ENCODE assay signal across 21 cellular contexts in genomic region chr6:144804246-144804790, GRCh38.
A peak's percentile ranks its signal among the peaks of the same experiment; 100 is the strongest.
DNase-seq lines count a peak whose midpoint lies in the region; ATAC-seq and TF ChIP-seq lines count a peak whose summit lies in the region.
"Had no signal": no experiment of that assay in that cellular context is flagged by ENCODE, and none has a peak within 500 bp of the region (broad histone marks: within the 10 kb centered on the region; RNA-seq: fewer than 3 reads in every experiment).

No MANE protein-coding gene starts in this region.

- no peak overlapping the region for H3K27ac ChIP-seq in IMR-90 (ENCODE audit: insufficient read depth, low read length)
- H3K27ac ChIP-seq in coronary artery: no peak overlapping the region
- H3K27ac ChIP-seq in tibial artery: no peak overlapping the region
- H3K27ac ChIP-seq: GM23248 had no signal

- no peaks in the 10 kb centered on the region for H3K27me3 Mint-ChIP-seq in effector memory CD8-positive, alpha-beta T cell
- no peaks in the 10 kb centered on the region for H3K27me3 Mint-ChIP-seq in natural killer cell (ENCODE audit: low read depth in 2 of 2)
- H3K27me3 Mint-ChIP-seq: CD4-positive, alpha-beta T cell; IgD-negative memory B cell had no signal

- no peak overlapping the region for H2BK20ac ChIP-seq in IMR-90 (ENCODE audit: low read depth, low read length)

- intact Hi-C loops in IMR-90 (cut with micrococcal nuclease) (no loop called here), natural killer cell (cut with micrococcal nuclease) (no loop called here), tibial artery (cut with DNase I; ENCODE audit: low total_unique reads) (no loop called here)

- no peak overlapping the region for H4K91ac ChIP-seq in IMR-90 (ENCODE audit: insufficient read depth, low read depth, low read length)

- H3K27me3 ChIP-seq in IMR-90 (ENCODE audit: control insufficient read depth, insufficient read depth, low read length) (no peaks in the 10 kb centered on the region), tibial artery (no peaks in the 10 kb centered on the region)

- peak; percentile 11 for DNase-seq in IMR-90
- peak; percentile 64 for DNase-seq in NCI-H69 (lab: John Stamatoyannopoulos, UW)
- DNase-seq in effector memory CD8-positive, alpha-beta T cell: no peak
- DNase-seq in natural killer cell: no peak
- no peak for DNase-seq in anterior cingulate cortex (lab: John Stamatoyannopoulos, UW)
- DNase-seq in coronary artery (ENCODE audit: low spot score): no peak
- no peak for DNase-seq in tibial artery
- DNase-seq: CD4-positive, alpha-beta T cell; COR-L47; DMS79 treated with DMSO at 0.1 percent for 48 hours; GM23248; Karpas-422; NCI-H187; NCI-H2107; NCI-H510A; NCI-H774 had no signal

- peak overlapping the region; percentile 23 to 42 for H3K27ac Mint-ChIP-seq in effector memory CD8-positive, alpha-beta T cell
- H3K27ac Mint-ChIP-seq in natural killer cell: peak overlapping the region; percentile 59 to 60
- H3K27ac Mint-ChIP-seq: CD4-positive, alpha-beta T cell; IgD-negative memory B cell had no signal

- TF ChIP-seq RAD21 in IMR-90 (IDR thresholded peaks at IDR 0.05; ENCODE audit: low read length): no peak

- H2AFZ ChIP-seq in IMR-90 (replicated peaks; ENCODE audit: low read length, poor library complexity): no peak overlapping the region
- H2AFZ ChIP-seq: GM23248 had no signal

- H4K20me1 ChIP-seq in IMR-90 (ENCODE audit: insufficient read depth, low read length): no peaks in the 10 kb centered on the region

- no peak for ATAC-seq in IMR-90 (ENCODE audit: low read depth)
- no peak for ATAC-seq in effector memory CD8-positive, alpha-beta T cell (replicated peaks)
- ATAC-seq in natural killer cell: no peak
- ATAC-seq in GM21390 (IDR thresholded peaks at IDR 0.05; ENCODE audit: unreplicated experiment): no peak
- ATAC-seq: GM12878, Panc1 had no signal

- no peak overlapping the region for H2BK15ac ChIP-seq in IMR-90 (ENCODE audit: low read depth, low read length)

- peaks cover 42% of the 10 kb centered on the region for H3K36me3 Mint-ChIP-seq in effector memory CD8-positive, alpha-beta T cell (ENCODE audit: insufficient read depth)
- H3K36me3 Mint-ChIP-seq in natural killer cell: peaks cover 15% of the 10 kb centered on the region

- H4K5ac ChIP-seq in IMR-90 (ENCODE audit: low read depth, low read length): no peak overlapping the region

- H3K23ac ChIP-seq in IMR-90 (ENCODE audit: low read depth, low read length): no peak overlapping the region

- H3K4me1 ChIP-seq in IMR-90 (ENCODE audit: control insufficient read depth, insufficient read depth, low read length) (no peaks in the 10 kb centered on the region), tibial artery (no peaks in the 10 kb centered on the region)
- H3K4me1 ChIP-seq: HAP-1 had no signal

- in situ Hi-C loops in IMR-90 (cut with MboI; ENCODE audit: low sequenced_read_pairs): no loop called here

- no peak overlapping the region for H4K8ac ChIP-seq in IMR-90 (ENCODE audit: low read depth in 2 of 2, low read length in 2 of 2)

- BruUV-seq in IMR-90 (replicated peaks; lab: Mats Ljungman, UMichigan): no TSS peak

- no peak overlapping the region for H3K9ac ChIP-seq in IMR-90 (ENCODE audit: low read depth, low read length)
- H3K9ac ChIP-seq: GM23248 had no signal

- H3K79me1 ChIP-seq in IMR-90 (ENCODE audit: low read depth in 1 of 2, low read length in 2 of 2): no peaks in the 10 kb centered on the region; a peak in 1 of 4 replicates

- no peak overlapping the region for H3K18ac ChIP-seq in IMR-90 (ENCODE audit: low read depth, low read length)

- no peaks in the 10 kb centered on the region; the same call in 1 of the 2 replicates for H3K36me3 ChIP-seq in IMR-90 (ENCODE audit: control insufficient read depth, insufficient read depth, low read length)
- peaks cover 0 to 26% (median 12%) of the 10 kb centered on the region in 3 donors for H3K36me3 ChIP-seq in tibial artery

- no peak for TF ChIP-seq POLR2A in IMR-90 (IDR thresholded peaks at IDR 0.05; ENCODE audit: low read depth, low read length)

- no peak overlapping the region for H2AK5ac ChIP-seq in IMR-90 (ENCODE audit: low read depth, low read length)

- TF ChIP-seq CTCF in IMR-90 (conservative IDR thresholded peaks at IDR 0.05; ENCODE audit: low read depth, low read length): no peak
- no peak for TF ChIP-seq CTCF in natural killer cell (IDR thresholded peaks at IDR 0.05)
- no peak for TF ChIP-seq CTCF in coronary artery (IDR thresholded peaks at IDR 0.05)
- TF ChIP-seq CTCF in tibial artery (IDR thresholded peaks at IDR 0.05): no peak

- no peak overlapping the region for H3K14ac ChIP-seq in IMR-90 (replicated peaks; ENCODE audit: low read depth, low read length)

- no peaks in the 10 kb centered on the region for H3K9me3 ChIP-seq in IMR-90 (ENCODE audit: control insufficient read depth, insufficient read depth, low read length)
- H3K9me3 ChIP-seq in tibial artery: no peaks in the 10 kb centered on the region
- H3K9me3 ChIP-seq: HAP-1 had no signal

- dilution Hi-C loops in IMR-90 (cut with HindIII; ENCODE audit: low sequenced_read_pairs, unreplicated experiment): no loop called here

- no peak overlapping the region for H2AK9ac ChIP-seq in IMR-90 (replicated peaks; ENCODE audit: low read depth, low read length, poor library complexity)

- no peak overlapping the region for H3K4me3 Mint-ChIP-seq in effector memory CD8-positive, alpha-beta T cell
- no peak overlapping the region for H3K4me3 Mint-ChIP-seq in natural killer cell
- H3K4me3 Mint-ChIP-seq: CD4-positive, alpha-beta T cell; IgD-negative memory B cell had no signal

- H3K4me2 ChIP-seq in IMR-90 (ENCODE audit: low read depth, low read length): no peak overlapping the region

- POLR2A ChIA-PET in IMR-90 (lab: Charles Lee; ENCODE audit: unreplicated experiment): no interaction called here

- no peak overlapping the region for H3K4ac ChIP-seq in IMR-90 (ENCODE audit: low read depth, low read length)

- CTCF ChIA-PET in IMR-90 (lab: Yijun Ruan, JAX): no interaction called here

- no peak overlapping the region for H3K56ac ChIP-seq in IMR-90 (ENCODE audit: extremely low read depth, insufficient read depth, low read length)

- peaks cover 7 to 12% of the 10 kb centered on the region in 2 donors for H3K4me1 Mint-ChIP-seq in effector memory CD8-positive, alpha-beta T cell (ENCODE audit: low read depth in 2 of 2)
- H3K4me1 Mint-ChIP-seq in natural killer cell: peaks cover 34 to 42% of the 10 kb centered on the region in 2 donors
- H3K4me1 Mint-ChIP-seq: IgD-negative memory B cell had no signal

- H2BK5ac ChIP-seq in IMR-90 (ENCODE audit: low read depth, low read length, poor library complexity, severe bottlenecking): no peak overlapping the region

- no peaks in the 10 kb centered on the region; the same call in 1 of the 2 replicates for H3K9me1 ChIP-seq in IMR-90 (ENCODE audit: insufficient read depth, low read length)

- no peak overlapping the region for H3K4me3 ChIP-seq in IMR-90 (ENCODE audit: insufficient read depth, low read depth, low read length)
- no peak overlapping the region for H3K4me3 ChIP-seq in coronary artery
- H3K4me3 ChIP-seq in tibial artery: no peak overlapping the region
- H3K4me3 ChIP-seq: GM12878, GM23248, HAP-1 had no signal

- no peak overlapping the region for H2BK120ac ChIP-seq in IMR-90 (ENCODE audit: low read depth, low read length)

- H3K9me3 Mint-ChIP-seq in effector memory CD8-positive, alpha-beta T cell: no peaks in the 10 kb centered on the region
- no peaks in the 10 kb centered on the region for H3K9me3 Mint-ChIP-seq in natural killer cell
- H3K9me3 Mint-ChIP-seq: CD4-positive, alpha-beta T cell; IgD-negative memory B cell had no signal

TF ChIP-seq in IMR-90, 13 proteins besides CTCF, POLR2A, EP300 and RAD21:
- TF ChIP-seq CHD1 (IDR thresholded peaks at IDR 0.05; ENCODE audit: low read depth, low read length) (no peak), ELK1 (IDR thresholded peaks at IDR 0.05; ENCODE audit: borderline replicate concordance, low read depth, low read length) (no peak), MAFK (IDR thresholded peaks at IDR 0.05; ENCODE audit: low read depth, low read length) (no peak), CEBPB (IDR thresholded peaks at IDR 0.05; ENCODE audit: low read depth, low read length) (no peak), MAZ (IDR thresholded peaks at IDR 0.05; ENCODE audit: borderline replicate concordance, low read depth, low read length) (no peak), RCOR1 (IDR thresholded peaks at IDR 0.05; ENCODE audit: insufficient replicate concordance, low read length) (no peak), FOS (IDR thresholded peaks at IDR 0.05; ENCODE audit: low read depth, low read length) (no peak), USF2 (IDR thresholded peaks at IDR 0.05; ENCODE audit: low read depth, low read length) (no peak), NFE2L2 (IDR thresholded peaks at IDR 0.05; ENCODE audit: low read depth, low read length) (no peak), MXI1 (IDR thresholded peaks at IDR 0.05; ENCODE audit: borderline replicate concordance, low read depth, low read length) (no peak), BHLHE40 (IDR thresholded peaks at IDR 0.05; ENCODE audit: low read depth, low read length) (no peak), RFX5 (IDR thresholded peaks at IDR 0.05; ENCODE audit: low read depth, low read length) (no peak), SMC3 (IDR thresholded peaks at IDR 0.05; ENCODE audit: low read depth, low read length) (no peak)

Comparison
In these comparisons a context has a peak if more than half of its experiments do, and no peak if none do; other contexts are left out.
1. DNase-seq: peak in IMR-90 (single experiment) and NCI-H69 (single experiment); none in effector memory CD8-positive, alpha-beta T cell (0 of 3), natural killer cell (single experiment), anterior cingulate cortex (0 of 58), coronary artery (single experiment) and tibial artery (0 of 2).